Comparison of ENCODE assay signal across 8 cellular contexts in genomic region chr7:28958235-28958945, GRCh38. TPM values are rescaled to one million over a fixed set of nuclear protein-coding genes. Genes with fewer than 3 reads are reported as not detected.
A peak's percentile ranks its signal among the peaks of the same experiment; 100 is the strongest.
DNase-seq lines count a peak whose midpoint lies in the region; ATAC-seq, FAIRE-seq and TF ChIP-seq lines count a peak whose summit lies in the region.

TRIL (minus strand) TSS chr7:28958330; CDS start chr7:28958046, 284 bp downstream.

- H2AFZ ChIP-seq in astrocyte (ENCODE audit: low read depth, low read length) = peak within 1 kb of the TSS; percentile 74

- no peak within 1 kb of the TSS for H3K27ac ChIP-seq in astrocyte (ENCODE audit: low read depth, low read length)
- H3K27ac ChIP-seq in right cardiac atrium (ENCODE audit: low read length) = no peak within 1 kb of the TSS
- H3K27ac ChIP-seq in pancreas = no peak within 1 kb of the TSS

- no peak for TF ChIP-seq CTCF in astrocyte (IDR thresholded peaks at IDR 0.05; ENCODE audit: insufficient read depth, low read depth, low read length)
- TF ChIP-seq CTCF in pancreas (IDR thresholded peaks at IDR 0.05) = no peak

- H3K4me3 ChIP-seq in H7 (ENCODE audit: insufficient read depth, low read depth, low read length) = peak within 1 kb of the TSS; percentile 62
- peak within 1 kb of the TSS; percentile 43 for H3K4me3 ChIP-seq in astrocyte (ENCODE audit: insufficient read depth, low read depth, low read length)
- H3K4me3 ChIP-seq in right cardiac atrium (ENCODE audit: low read length) = peak within 1 kb of the TSS; percentile 44
- H3K4me3 ChIP-seq in pancreas = peak within 1 kb of the TSS; percentile 21 to 64 (median 52)

- FAIRE-seq in astrocyte (lab: Jason Lieb, UNC) (no peak), pancreas (lab: Jason Lieb, UNC) (no peak), H54 (lab: Jason Lieb, UNC) (no peak)

- H4K20me1 ChIP-seq in astrocyte (ENCODE audit: insufficient read depth, low read length) = no peaks in the 10 kb centered on the region

- peaks cover under 1% of the 10 kb centered on the region for H3K4me1 Mint-ChIP-seq in astrocyte (ENCODE audit: low read depth, unreplicated experiment)

- peak within 1 kb of the TSS; percentile 84 for H3K4me2 ChIP-seq in astrocyte (ENCODE audit: low read length)

- H3K9me3 ChIP-seq in astrocyte (ENCODE audit: insufficient read depth, low read depth, low read length) = no peaks in the 10 kb centered on the region
- no peaks in the 10 kb centered on the region for H3K9me3 ChIP-seq in right cardiac atrium (ENCODE audit: control insufficient read depth, low read length)
- H3K9me3 ChIP-seq in pancreas = no peaks in the 10 kb centered on the region

- peaks cover 20% of the 10 kb centered on the region for H3K4me1 ChIP-seq in astrocyte (ENCODE audit: insufficient read depth, low read length)
- peaks cover 6% of the 10 kb centered on the region for H3K4me1 ChIP-seq in right cardiac atrium (ENCODE audit: control insufficient read depth, insufficient read depth, low read length)
- H3K4me1 ChIP-seq in pancreas = peaks cover 0 to 6% (median 5%) of the 10 kb centered on the region in 3 donors

- peak within 1 kb of the TSS; percentile 47 for H3K27ac Mint-ChIP-seq in astrocyte (ENCODE audit: unreplicated experiment)

- peak; percentile 51 for DNase-seq in AG08395 (ENCODE audit: low spot score)
- DNase-seq in H7 = peak; percentile 85
- peak; percentile 76 for DNase-seq in astrocyte (ENCODE audit: low read depth)
- DNase-seq in right cardiac atrium = peak; percentile 85 to 95 (median 94)
- peak; percentile 54 to 84 (median 61) for DNase-seq in pancreas
- DNase-seq in H54 (ENCODE audit: insufficient read length, low spot score) = no peak
- no peak for DNase-seq in HuH-7 (ENCODE audit: low spot score)

- 3% methylated on average over 65 of the region's 65 CpGs for WGBS in right cardiac atrium
- 19 to 23% methylated on average over 64 to 65 of the region's 65 CpGs for WGBS in pancreas, 2 donors

- intact Hi-C loops in right cardiac atrium (cut with DNase I) (loop anchor here in 2 of 4 donors (5.0 to 10.0 kb wide), 3 partner anchors 56 to 146 kb away; no protein-coding TSS in a partner anchor), pancreas (cut with DNase I) (loop anchor here in 1 of 3 donors (10.0 kb wide), 1 partner anchor 146 kb away; no protein-coding TSS in a partner anchor)

- H3K79me2 ChIP-seq in astrocyte (ENCODE audit: insufficient read depth, low read length) = no peaks in the 10 kb centered on the region

- peak within 1 kb of the TSS; percentile 57 for H3K4me3 Mint-ChIP-seq in astrocyte (ENCODE audit: unreplicated experiment)

- H3K36me3 Mint-ChIP-seq in astrocyte (ENCODE audit: low read depth, unreplicated experiment) = no peaks in the 10 kb centered on the region

- H3K36me3 ChIP-seq in H7 (replicated peaks; ENCODE audit: control insufficient read depth, insufficient read depth, low read length) = no peaks in the 10 kb centered on the region
- H3K36me3 ChIP-seq in astrocyte (ENCODE audit: insufficient read depth, low read length) = no peaks in the 10 kb centered on the region
- no peaks in the 10 kb centered on the region for H3K36me3 ChIP-seq in pancreas

- H3K27me3 ChIP-seq in H7 (ENCODE audit: control insufficient read depth, insufficient read depth, low read length) (peaks cover 36% of the 10 kb centered on the region), astrocyte (ENCODE audit: insufficient read depth, low read length) (peaks cover 31% of the 10 kb centered on the region), right cardiac atrium (ENCODE audit: control insufficient read depth, insufficient read depth) (no peaks in the 10 kb centered on the region), pancreas (no peaks in the 10 kb centered on the region)

- peaks cover 6% of the 10 kb centered on the region for H3K9me3 Mint-ChIP-seq in astrocyte (ENCODE audit: unreplicated experiment)

- peaks cover 42% of the 10 kb centered on the region for H3K27me3 Mint-ChIP-seq in astrocyte (ENCODE audit: low read depth, unreplicated experiment)

- H3K9ac ChIP-seq in astrocyte (ENCODE audit: low read length) = no peak within 1 kb of the TSS

- no peak for TF ChIP-seq POLR2A in H54 (IDR thresholded peaks at IDR 0.05; ENCODE audit: low read depth, low read length)

- peak; percentile 68 for ATAC-seq in right cardiac atrium
- ATAC-seq in pancreas = peak in 3 of 4 donors; percentile 1 to 8 (median 1)
- ATAC-seq in GM18867 (IDR thresholded peaks at IDR 0.05; ENCODE audit: unreplicated experiment) = no peak

RNA-seq across cellular contexts. Expression of gene TRIL, which starts in this region (rescaled TPM):
- total RNA-seq in H7 (2014; rRNA removed; shearing (Covaris generic)) = 1.5 and 2.2 TPM in 2 replicates
- total RNA-seq in astrocyte = 0.45 and 0.72 TPM in 2 replicates
- total RNA-seq in right cardiac atrium = 1 to 10 TPM; 1.3 to 2.9 (median 2.5) TPM
- 0.84 TPM for polyA plus RNA-seq in right cardiac atrium
- total RNA-seq in pancreas = 1 to 10 TPM in 1 of 6 donors, under 1 TPM in 5; 0.14 to 2.2 (median 0.55) TPM
- polyA plus RNA-seq in pancreas = under 1 TPM; 0.19 to 0.28 TPM

Comparison
In these comparisons a context has a peak if more than half of its experiments do, and no peak if none do; other contexts are left out.
1. Peak in DNase-seq, H3K4me3 ChIP-seq and H3K4me2 ChIP-seq in astrocyte; RNA of the gene not detected or under 1 TPM.
2. DNase-seq: peak in AG08395 (single experiment), H7 (single experiment), right cardiac atrium (3 of 3) and pancreas (6 of 6); none in H54 (single experiment) and HuH-7 (single experiment).
3. Peak in every context shown above with its lines, with median percentiles within 50 percentile points of each other: H3K4me3 ChIP-seq.